ENCODE assay signal across 5 cellular contexts in genomic region chr6:44629636-44630035, GRCh38.
"Had no signal": no experiment of that assay in that cellular context is flagged by ENCODE, and none has a peak within 500 bp of the region (broad histone marks: within the 10 kb centered on the region; RNA-seq: fewer than 3 reads in every experiment).

No MANE protein-coding gene starts in this region.

- H3K4me1 ChIP-seq: foreskin keratinocyte had no signal

- DNase-seq: activated CD4-positive, alpha-beta T cell treated with anti-CD3 and anti-CD28 coated beads for 4 hours; activated CD8-positive, alpha-beta memory T cell treated with anti-CD3 and anti-CD28 coated beads, Interleukin-2, amount 50 U/mL, for 4 hours; activated naive CD4-positive, alpha-beta T cell treated with Interleukin-2 at 50 U/mL for 16 hours; activated naive CD8-positive, alpha-beta T cell treated with anti-CD3 and anti-CD28 coated beads, Interleukin-2, amount 50 U/mL, for 24 hours; foreskin keratinocyte had no signal

- H3K27ac ChIP-seq: foreskin keratinocyte had no signal

- H3K27me3 ChIP-seq: foreskin keratinocyte had no signal
